21 cellular contexts compared by ENCODE assay signal in genomic region chr17:28368915-28369683, GRCh38. TPM values are rescaled to one million over a fixed set of nuclear protein-coding genes. Genes with fewer than 3 reads are reported as not detected.
"Had no signal": no experiment of that assay in that cellular context is flagged by ENCODE, and none has a peak within 500 bp of the region (broad histone marks: within the 10 kb centered on the region; RNA-seq: fewer than 3 reads in every experiment).

No MANE protein-coding gene starts in this region.

- DNase-seq: activated CD4-positive, alpha-beta T cell treated with anti-CD3 and anti-CD28 coated beads for 1 hour; activated CD8-positive, alpha-beta memory T cell treated with anti-CD3 and anti-CD28 coated beads for 24 hours; activated CD8-positive, alpha-beta memory T cell treated with anti-CD3 and anti-CD28 coated beads, Interleukin-2, amount 50 U/mL, for 48 hours; activated effector memory CD4-positive, alpha-beta T cell treated with anti-CD3 and anti-CD28 coated beads, Interleukin-2, amount 50 U/mL, for 16 hours; activated T-cell treated with anti-CD3 and anti-CD28 coated beads, Interleukin-2, amount 50 U/mL, for 72 hours; effector memory CD8-positive, alpha-beta T cell; esophagus squamous epithelium; hypothalamus; midbrain; ovary; spleen; stimulated activated naive B cell treated with anti-CD40 and anti-IgM and Interleukin-4, amounts not matched to agents 10 μg/mL and 1 μg/mL and 100 μg/mL, for 72 hours had no signal

- FAIRE-seq: keratinocyte had no signal

- H3K9me3 ChIP-seq: esophagus squamous epithelium, ovary, spleen had no signal

- H3K4me3 ChIP-seq: esophagus squamous epithelium, ovary, spleen had no signal

- H3K36me3 ChIP-seq: ovary had no signal

- H3K27ac ChIP-seq: ovary had no signal

- ATAC-seq: activated naive CD4-positive, alpha-beta T cell treated with anti-CD3 and anti-CD28 coated beads, Interleukin-2, amount 50 U/mL, for 72 hours; activated T-cell treated with anti-CD3 and anti-CD28 coated beads, Interleukin-2, amount 50 U/mL, for 72 hours; effector memory CD8-positive, alpha-beta T cell; stimulated activated naive B cell treated with anti-CD40 and anti-IgM and Interleukin-4, amounts not matched to agents 10 μg/mL and 1 μg/mL and 100 μg/mL, for 72 hours had no signal

- H3K27me3 ChIP-seq: ovary had no signal

RNA-seq across cellular contexts. Expression of gene VTN, which starts 1.0 kb away (rescaled TPM):
- polyA plus RNA-seq: keratinocyte had no signal

RNA-seq across cellular contexts. Expression of gene SEBOX, which starts 4.1 kb away (rescaled TPM):
- total RNA-seq: activated naive CD4-positive, alpha-beta T cell treated with anti-CD3 and anti-CD28 coated beads, Interleukin-2, amount 50 U/mL, for 72 hours; activated T-cell treated with anti-CD3 and anti-CD28 coated beads, Interleukin-2, amount 50 U/mL, for 72 hours; cardiac septum; dermis microvascular lymphatic vessel endothelial cell; esophagus squamous epithelium; lung microvascular endothelial cell; ovary; sciatic nerve; spleen; urinary bladder had no signal
- polyA plus RNA-seq: keratinocyte, neural cell, ovary, spleen, thymus, urinary bladder had no signal
